ENCODE assay signal across 29 cellular contexts in genomic region chr6:3619201-3619600, GRCh38.
"Had no signal": no experiment of that assay in that cellular context is flagged by ENCODE, and none has a peak within 500 bp of the region (broad histone marks: within the 10 kb centered on the region; RNA-seq: fewer than 3 reads in every experiment).

No MANE protein-coding gene starts in this region.

- H3K9me3 ChIP-seq: gastroesophageal sphincter, heart left ventricle, left lung, mucosa of descending colon, neutrophil, right lobe of liver, thyroid gland had no signal

- H3K36me3 Mint-ChIP-seq: mesothelial cell of epicardium; naive B cell; natural killer cell treated with Interleukin-12 subunit alpha and Interleukin-12 subunit beta and Interleukin-15 and Interleukin-18, amount 100 ng/mL, for 72 hours had no signal

- H3K27me3 ChIP-seq: right lobe of liver, thyroid gland had no signal

- H2AFZ ChIP-seq: parathyroid adenoma had no signal

- ATAC-seq: foreskin keratinocyte; gastroesophageal sphincter; heart left ventricle; left cardiac atrium; left lung; mucosa of descending colon; natural killer cell treated with Interleukin-12 subunit alpha and Interleukin-12 subunit beta and Interleukin-15 and Interleukin-18, amount 100 ng/mL, for 72 hours; right lobe of liver; stimulated activated naive CD8-positive, alpha-beta T cell treated with anti-CD3 and anti-CD28 coated beads, Interleukin-15, amount 100 ng/mL, for 72 hours had no signal

- H3K79me2 ChIP-seq: parathyroid adenoma had no signal

- H3K36me3 ChIP-seq: gastroesophageal sphincter, heart left ventricle, left lung, neutrophil, right lobe of liver, thyroid gland had no signal

- FAIRE-seq: islet of Langerhans, small intestine had no signal

- H3K4me1 ChIP-seq: foreskin keratinocyte, gastroesophageal sphincter, heart left ventricle, left lung, parathyroid adenoma, right lobe of liver, thyroid gland had no signal

- H3K9me3 Mint-ChIP-seq: dendritic cell treated with granulocyte-macrophage colony-stimulating factor and Interleukin-4, amounts not matched to agents 40 ng/mL and 50 ng/mL, for 4 days; endodermal cell; naive B cell; natural killer cell treated with Interleukin-12 subunit alpha and Interleukin-12 subunit beta and Interleukin-15 and Interleukin-18, amount 100 ng/mL, for 72 hours; stimulated activated naive CD8-positive, alpha-beta T cell treated with anti-CD3 and anti-CD28 coated beads, Interleukin-15, amount 100 ng/mL, for 72 hours had no signal

- H3K27ac Mint-ChIP-seq: dendritic cell treated with granulocyte-macrophage colony-stimulating factor and Interleukin-4, amounts not matched to agents 40 ng/mL and 50 ng/mL, for 4 days; endodermal cell; mesothelial cell of epicardium; natural killer cell treated with Interleukin-12 subunit alpha and Interleukin-12 subunit beta and Interleukin-15 and Interleukin-18, amount 100 ng/mL, for 72 hours; progenitor cell of endocrine pancreas; stimulated activated naive CD8-positive, alpha-beta T cell treated with anti-CD3 and anti-CD28 coated beads, Interleukin-15, amount 100 ng/mL, for 72 hours had no signal

- DNase-seq: effector CD8-positive, alpha-beta T cell; endodermal cell; foreskin keratinocyte; heart left ventricle; hippocampal formation; left cardiac atrium; left lung; mesenchymal stem cell; mucosa of descending colon; naive B cell; right lobe of liver; small intestine; stimulated activated CD4-positive, alpha-beta T cell treated with anti-CD3 and anti-CD28 coated beads, Interleukin-12 subunit alpha, Interleukin-12 subunit beta, amount 100 ng/mL, for 4 hours; stimulated activated CD4-positive, alpha-beta T cell treated with anti-CD3 and anti-CD28 coated beads, Interleukin-1b, Interleukin-23, amount 100 ng/mL, for 48 hours; stimulated activated CD4-positive, alpha-beta T cell treated with anti-CD3 and anti-CD28 coated beads, Interleukin-4, amount 100 ng/mL, for 1 hour; stimulated activated CD8-positive, alpha-beta memory T cell treated with anti-CD3 and anti-CD28 coated beads, Interleukin-4, amount 100 ng/mL, for 48 hours; stimulated activated naive CD4-positive, alpha-beta T cell; stimulated activated naive CD8-positive, alpha-beta T cell treated with anti-CD3 and anti-CD28 coated beads, Interleukin-15, amount 100 ng/mL, for 72 hours; thyroid gland had no signal

- H3K4me3 ChIP-seq: gastroesophageal sphincter, heart left ventricle, left lung, mucosa of descending colon, right lobe of liver, thyroid gland had no signal

- H3K27ac ChIP-seq: epithelial cell of prostate, foreskin keratinocyte, gastroesophageal sphincter, heart left ventricle, left lung, neutrophil, parathyroid adenoma, right lobe of liver, thyroid gland had no signal

- H3K4me3 Mint-ChIP-seq: dendritic cell treated with granulocyte-macrophage colony-stimulating factor and Interleukin-4, amounts not matched to agents 40 ng/mL and 50 ng/mL, for 4 days; endodermal cell; mesothelial cell of epicardium; naive B cell; natural killer cell treated with Interleukin-12 subunit alpha and Interleukin-12 subunit beta and Interleukin-15 and Interleukin-18, amount 100 ng/mL, for 72 hours; neural crest cell; stimulated activated naive CD8-positive, alpha-beta T cell treated with anti-CD3 and anti-CD28 coated beads, Interleukin-15, amount 100 ng/mL, for 72 hours had no signal
